ENCODE assay signal across 8 cellular contexts in genomic region chrX:109270580-109271484, GRCh38.
A peak's percentile ranks its signal among the peaks of the same experiment; 100 is the strongest.
DNase-seq lines count a peak whose midpoint lies in the region; ATAC-seq and TF ChIP-seq lines count a peak whose summit lies in the region.

No MANE protein-coding gene starts in this region.

- no peak overlapping the region for H2BK15ac ChIP-seq in mesendoderm (replicated peaks; ENCODE audit: low read depth)

- no peaks in the 10 kb centered on the region for H3K9me3 ChIP-seq in left lung

- intact Hi-C loops in left lung (cut with DNase I), result no loop called here

- H3K79me2 ChIP-seq in mesendoderm (ENCODE audit: control insufficient read depth, insufficient read depth, low read length), result no peaks in the 10 kb centered on the region

- H3K27me3 ChIP-seq in left lung (no peaks in the 10 kb centered on the region), mesendoderm (ENCODE audit: insufficient read depth, low read length, poor library complexity) (no peaks in the 10 kb centered on the region)

- H2BK120ac ChIP-seq in mesendoderm (ENCODE audit: low read depth, low read length), result no peak overlapping the region

- H2BK5ac ChIP-seq in mesendoderm (ENCODE audit: low read length), result no peak overlapping the region

- no peak for TF ChIP-seq CTCF in left lung (IDR thresholded peaks at IDR 0.05)

- no peak overlapping the region for H3K23ac ChIP-seq in mesendoderm (ENCODE audit: low read length)

- no peak overlapping the region for H4K5ac ChIP-seq in mesendoderm (ENCODE audit: low read length)

- H3K56ac ChIP-seq in mesendoderm (ENCODE audit: low read length), result no peak overlapping the region

- H3K36me3 ChIP-seq in left lung (no peaks in the 10 kb centered on the region), mesendoderm (ENCODE audit: control insufficient read depth, insufficient read depth, low read length) (no peaks in the 10 kb centered on the region)

- H2AK5ac ChIP-seq in mesendoderm (ENCODE audit: low read length), result no peak overlapping the region

- H3K79me1 ChIP-seq in mesendoderm (ENCODE audit: low read length), result no peaks in the 10 kb centered on the region

- no peak overlapping the region for H3K4me2 ChIP-seq in mesendoderm (ENCODE audit: low read length)

- H3K4ac ChIP-seq in mesendoderm (ENCODE audit: low read depth, low read length), result no peak overlapping the region

- ATAC-seq in HG02938 (IDR thresholded peaks at IDR 0.05; ENCODE audit: unreplicated experiment), result peak; percentile 98
- peak; percentile 74 for ATAC-seq in left lung

- H3K27ac ChIP-seq in left lung (no peak overlapping the region), mesendoderm (ENCODE audit: low read depth, low read length) (no peak overlapping the region)

- no CpG with 5 or more reads among the region's 2 CpGs for WGBS in mesendoderm (ENCODE audit: extremely low coverage, insufficient coverage, low lambda C conversion rate)

- H3K4me3 ChIP-seq in left lung, result no peak overlapping the region
- no peak overlapping the region for H3K4me3 ChIP-seq in mesendoderm (ENCODE audit: low read length)

- H3K9ac ChIP-seq in mesendoderm (ENCODE audit: low read length), result no peak overlapping the region

- H3K18ac ChIP-seq in mesendoderm (ENCODE audit: low read length), result no peak overlapping the region

- DNase-seq in activated CD4-positive, alpha-beta T cell treated with anti-CD3 and anti-CD28 coated beads, Interleukin-2, amount 50 U/mL, for 48 hours, result peak; percentile 37 to 57
- DNase-seq in activated CD4-positive, alpha-beta T cell treated with anti-CD3 and anti-CD28 coated beads, Interleukin-2, amount 50 U/mL, for 1 hour, result no peak
- DNase-seq in NOMO-1 treated with DMSO at 0.1 percent for 48 hours (lab: John Stamatoyannopoulos, UW; ENCODE audit: unreplicated experiment) (peak; percentile 89), left lung (no peak), NCI-H2227 (lab: John Stamatoyannopoulos, UW; ENCODE audit: unreplicated experiment) (no peak), mesendoderm (no peak), NCI-H774 (lab: John Stamatoyannopoulos, UW) (no peak)

- H3K4me1 ChIP-seq in left lung (no peaks in the 10 kb centered on the region), mesendoderm (ENCODE audit: control insufficient read depth, low read depth, low read length) (no peaks in the 10 kb centered on the region)

- no peak overlapping the region for H4K8ac ChIP-seq in mesendoderm (ENCODE audit: low read depth, low read length)

Comparison
In these comparisons a context has a peak if more than half of its experiments do, and no peak if none do; other contexts are left out.
1. DNase-seq: peak in activated CD4-positive, alpha-beta T cell treated with anti-CD3 and anti-CD28 coated beads, Interleukin-2, amount 50 U/mL, for 48 hours (2 of 2) and NOMO-1 treated with DMSO at 0.1 percent for 48 hours (single experiment); none in activated CD4-positive, alpha-beta T cell treated with anti-CD3 and anti-CD28 coated beads, Interleukin-2, amount 50 U/mL, for 1 hour (single experiment), left lung (0 of 2), NCI-H2227 (single experiment), mesendoderm (single experiment) and NCI-H774 (single experiment).